31 cellular contexts compared by ENCODE assay signal in genomic region chr9:124929464-124929863, GRCh38.
"Had no signal": no experiment of that assay in that cellular context is flagged by ENCODE, and none has a peak within 500 bp of the region (broad histone marks: within the 10 kb centered on the region; RNA-seq: fewer than 3 reads in every experiment).

No MANE protein-coding gene starts in this region.

- H3K4me3 ChIP-seq: cardiac muscle cell, coronary artery, esophagus squamous epithelium, gastroesophageal sphincter, heart right ventricle, hepatocyte had no signal

- H3K27me3 Mint-ChIP-seq: activated CD4-positive, alpha-beta memory T cell treated with anti-CD3 and anti-CD28 coated beads for 36 hours; activated CD4-positive, alpha-beta T cell treated with anti-CD3 and anti-CD28 coated beads for 36 hours; activated CD4-positive, alpha-beta T cell treated with anti-CD3 and anti-CD28 coated beads, Interleukin-2, amount 10 ng/mL, durations not matched to agents 24 days and 14 days; activated CD8-positive, alpha-beta memory T cell treated with anti-CD3 and anti-CD28 coated beads, Interleukin-2, amount 10 ng/mL, durations not matched to agents 7 days and 5 days; activated naive CD8-positive, alpha-beta T cell; central memory CD8-positive, alpha-beta T cell; T-cell had no signal

- DNase-seq: activated CD4-positive, alpha-beta memory T cell treated with anti-CD3 and anti-CD28 coated beads for 36 hours; activated CD4-positive, alpha-beta T cell treated with anti-CD3 and anti-CD28 coated beads for 36 hours; activated CD4-positive, alpha-beta T cell treated with anti-CD3 and anti-CD28 coated beads, Interleukin-2, amount 10 ng/mL, durations not matched to agents 24 days and 14 days; activated CD4-positive, CD25-positive, alpha-beta regulatory T cell; activated CD4-positive, CD25-positive, alpha-beta regulatory T cell treated with anti-CD3 and anti-CD28 coated beads, Interleukin-2, amount 50 U/mL, for 72 hours; activated CD8-positive, alpha-beta memory T cell treated with anti-CD3 and anti-CD28 coated beads, Interleukin-2, amount 10 ng/mL, durations not matched to agents 7 days and 5 days; activated CD8-positive, alpha-beta memory T cell treated with anti-CD3 and anti-CD28 coated beads, Interleukin-2, amount 50 U/mL, for 4 hours; activated CD8-positive, alpha-beta T cell treated with anti-CD3 and anti-CD28 coated beads, Interleukin-2, amount 10 ng/mL, durations not matched to agents 7 days and 5 days; activated effector memory CD4-positive, alpha-beta T cell treated with anti-CD3 and anti-CD28 coated beads, Interleukin-2, amount 50 U/mL, for 16 hours; activated naive CD4-positive, alpha-beta T cell treated with anti-CD3 and anti-CD28 coated beads for 36 hours; activated T-cell treated with anti-CD3 and anti-CD28 coated beads, Interleukin-2, amount 50 U/mL, for 1 hour; amniotic stem cell; anterior cingulate cortex; effector CD8-positive, alpha-beta T cell; esophagus squamous epithelium; foreskin melanocyte; heart right ventricle; T-cell had no signal

- H3K4me3 Mint-ChIP-seq: activated CD4-positive, alpha-beta memory T cell treated with anti-CD3 and anti-CD28 coated beads for 36 hours; activated CD4-positive, alpha-beta T cell treated with anti-CD3 and anti-CD28 coated beads for 36 hours; activated CD4-positive, alpha-beta T cell treated with anti-CD3 and anti-CD28 coated beads, Interleukin-2, amount 10 ng/mL, durations not matched to agents 24 days and 14 days; activated CD8-positive, alpha-beta memory T cell treated with anti-CD3 and anti-CD28 coated beads, Interleukin-2, amount 10 ng/mL, durations not matched to agents 7 days and 5 days; activated CD8-positive, alpha-beta T cell treated with anti-CD3 and anti-CD28 coated beads, Interleukin-2, amount 10 ng/mL, durations not matched to agents 7 days and 5 days; activated naive CD4-positive, alpha-beta T cell treated with anti-CD3 and anti-CD28 coated beads for 36 hours; activated naive CD8-positive, alpha-beta T cell; central memory CD8-positive, alpha-beta T cell; T-cell; T-helper 1 cell treated with Interleukin-12 subunit alpha and Interleukin-12 subunit beta and Interleukin-4 antibody, amounts not matched to agents 30 μg/mL and 1 μg/mL, for 36 hours; T-helper 2 cell treated with Interferon-gamma antibody and Interleukin-4, amounts not matched to agents 5 μg/mL and 100 μg/mL, for 36 hours had no signal

- H3K9me3 Mint-ChIP-seq: activated CD4-positive, alpha-beta memory T cell treated with anti-CD3 and anti-CD28 coated beads for 36 hours; activated CD4-positive, alpha-beta T cell treated with anti-CD3 and anti-CD28 coated beads, Interleukin-2, amount 10 ng/mL, durations not matched to agents 24 days and 14 days; activated naive CD4-positive, alpha-beta T cell treated with anti-CD3 and anti-CD28 coated beads for 36 hours; activated T-helper 2 cell treated with anti-CD3 and anti-CD28 coated beads, Interferon-gamma antibody, Interleukin-2, Interleukin-4, amounts not matched to agents 10 μg/mL and 5 μg/mL and 100 μg/mL, durations not matched to agents 14 hours and 24 hours and 36 hours; central memory CD8-positive, alpha-beta T cell; T-cell; T-helper 1 cell treated with Interleukin-12 subunit alpha and Interleukin-12 subunit beta and Interleukin-4 antibody, amounts not matched to agents 30 μg/mL and 1 μg/mL, for 36 hours; T-helper 2 cell treated with Interferon-gamma antibody and Interleukin-4, amounts not matched to agents 5 μg/mL and 100 μg/mL, for 36 hours had no signal

- FAIRE-seq: astrocyte, endometrium, endothelial cell of umbilical vein had no signal

- H3K27ac Mint-ChIP-seq: activated CD4-positive, alpha-beta memory T cell treated with anti-CD3 and anti-CD28 coated beads for 36 hours; activated CD4-positive, alpha-beta T cell treated with anti-CD3 and anti-CD28 coated beads for 36 hours; activated CD4-positive, alpha-beta T cell treated with anti-CD3 and anti-CD28 coated beads, Interleukin-2, amount 10 ng/mL, durations not matched to agents 24 days and 14 days; activated CD8-positive, alpha-beta memory T cell treated with anti-CD3 and anti-CD28 coated beads, Interleukin-2, amount 10 ng/mL, durations not matched to agents 7 days and 5 days; activated CD8-positive, alpha-beta T cell treated with anti-CD3 and anti-CD28 coated beads, Interleukin-2, amount 10 ng/mL, durations not matched to agents 7 days and 5 days; activated naive CD4-positive, alpha-beta T cell treated with anti-CD3 and anti-CD28 coated beads for 36 hours; activated naive CD8-positive, alpha-beta T cell; activated T-helper 2 cell treated with anti-CD3 and anti-CD28 coated beads, Interferon-gamma antibody, Interleukin-2, Interleukin-4, amounts not matched to agents 10 μg/mL and 5 μg/mL and 100 μg/mL, durations not matched to agents 14 hours and 24 hours and 36 hours; T-helper 1 cell treated with Interleukin-12 subunit alpha and Interleukin-12 subunit beta and Interleukin-4 antibody, amounts not matched to agents 30 μg/mL and 1 μg/mL, for 36 hours; T-helper 2 cell treated with Interferon-gamma antibody and Interleukin-4, amounts not matched to agents 5 μg/mL and 100 μg/mL, for 36 hours had no signal

- H3K79me2 ChIP-seq: hepatocyte had no signal

- H2AFZ ChIP-seq: hepatocyte had no signal

- H3K27ac ChIP-seq: cardiac muscle cell, coronary artery, epithelial cell of prostate, esophagus squamous epithelium, gastroesophageal sphincter, heart right ventricle, hepatocyte had no signal

- H3K27me3 ChIP-seq: cardiac muscle cell, esophagus squamous epithelium, gastroesophageal sphincter, heart right ventricle, hepatocyte had no signal

- H3K4me1 ChIP-seq: esophagus squamous epithelium, gastroesophageal sphincter had no signal

- H3K4me2 ChIP-seq: hepatocyte had no signal

- ATAC-seq: activated CD4-positive, alpha-beta T cell treated with anti-CD3 and anti-CD28 coated beads for 36 hours; activated CD8-positive, alpha-beta memory T cell treated with anti-CD3 and anti-CD28 coated beads, Interleukin-2, amount 10 ng/mL, durations not matched to agents 7 days and 5 days; activated CD8-positive, alpha-beta T cell treated with anti-CD3 and anti-CD28 coated beads, Interleukin-2, amount 10 ng/mL, durations not matched to agents 7 days and 5 days; gastroesophageal sphincter; heart right ventricle had no signal

- H3K9me3 ChIP-seq: esophagus squamous epithelium, gastroesophageal sphincter, heart right ventricle had no signal
